25 cellular contexts compared by ENCODE assay signal in genomic region chr3:176798680-176799079, GRCh38.
"Had no signal": no experiment of that assay in that cellular context is flagged by ENCODE, and none has a peak within 500 bp of the region (broad histone marks: within the 10 kb centered on the region; RNA-seq: fewer than 3 reads in every experiment).

No MANE protein-coding gene starts in this region.

- H3K4me1 Mint-ChIP-seq: memory B cell; stimulated activated effector memory CD8-positive, alpha-beta T cell treated with anti-CD3 and anti-CD28 coated beads, Interleukin-12 subunit alpha, Interleukin-12 subunit beta, amount 100 ng/mL, for 72 hours had no signal

- H3K4me1 ChIP-seq: gastrocnemius medialis, heart right ventricle, left lung, lower lobe of right lung, thyroid gland, upper lobe of right lung, vagina had no signal

- H3K9me3 Mint-ChIP-seq: memory B cell; natural killer cell treated with Interleukin-12 subunit alpha and Interleukin-12 subunit beta and Interleukin-15 and Interleukin-18, amount 100 ng/mL, for 72 hours; neural progenitor cell had no signal

- H3K36me3 ChIP-seq: gastrocnemius medialis, heart right ventricle, left lung, lower lobe of right lung, neural progenitor cell, ovary, suprapubic skin, thyroid gland, upper lobe of right lung, vagina had no signal

- H3K27ac ChIP-seq: gastrocnemius medialis, heart right ventricle, left lung, lower lobe of right lung, neural progenitor cell, ovary, suprapubic skin, thyroid gland, upper lobe of right lung, vagina had no signal

- FAIRE-seq: endometrium had no signal

- DNase-seq: effector memory CD4-positive, alpha-beta T cell; gastrocnemius medialis; heart right ventricle; islet precursor cell; left lung; lower lobe of right lung; nucleus accumbens; ovary; stimulated activated CD4-positive, alpha-beta T cell treated with anti-CD3 and anti-CD28 coated beads, Interleukin-4, amount 100 ng/mL, for 1 hour; stimulated activated CD8-positive, alpha-beta memory T cell treated with anti-CD3 and anti-CD28 coated beads, Interleukin-4, amount 100 ng/mL, for 48 hours; stimulated activated naive CD8-positive, alpha-beta T cell treated with anti-CD3 and anti-CD28 coated beads, Interleukin-15, Interleukin-2, amounts not matched to agents 100 U/mL and 50 U/mL, for 24 hours; thyroid gland; upper lobe of right lung had no signal

- H3K4me2 ChIP-seq: neural progenitor cell had no signal

- H3K27ac Mint-ChIP-seq: memory B cell; mesothelial cell of epicardium; natural killer cell treated with Interleukin-12 subunit alpha and Interleukin-12 subunit beta and Interleukin-15 and Interleukin-18, amount 100 ng/mL, for 72 hours; neural progenitor cell; stimulated activated effector memory CD8-positive, alpha-beta T cell treated with anti-CD3 and anti-CD28 coated beads, Interleukin-12 subunit alpha, Interleukin-12 subunit beta, amount 100 ng/mL, for 72 hours had no signal

- ATAC-seq: esophagus mucosa; gastrocnemius medialis; heart right ventricle; left lung; lower lobe of right lung; natural killer cell treated with Interleukin-12 subunit alpha and Interleukin-12 subunit beta and Interleukin-15 and Interleukin-18, amount 100 ng/mL, for 72 hours; sciatic nerve; stimulated activated effector memory CD8-positive, alpha-beta T cell treated with anti-CD3 and anti-CD28 coated beads, Interleukin-12 subunit alpha, Interleukin-12 subunit beta, amount 100 ng/mL, for 72 hours; stimulated activated naive CD8-positive, alpha-beta T cell treated with anti-CD3 and anti-CD28 coated beads, Interleukin-15, Interleukin-2, amounts not matched to agents 100 U/mL and 50 U/mL, for 24 hours; upper lobe of right lung had no signal

- H3K36me3 Mint-ChIP-seq: memory B cell; natural killer cell treated with Interleukin-12 subunit alpha and Interleukin-12 subunit beta and Interleukin-15 and Interleukin-18, amount 100 ng/mL, for 72 hours; neural progenitor cell; stimulated activated effector memory CD8-positive, alpha-beta T cell treated with anti-CD3 and anti-CD28 coated beads, Interleukin-12 subunit alpha, Interleukin-12 subunit beta, amount 100 ng/mL, for 72 hours had no signal

- H3K27me3 Mint-ChIP-seq: natural killer cell treated with Interleukin-12 subunit alpha and Interleukin-12 subunit beta and Interleukin-15 and Interleukin-18, amount 100 ng/mL, for 72 hours; progenitor cell of endocrine pancreas had no signal

- H3K4me3 Mint-ChIP-seq: memory B cell; mesothelial cell of epicardium; natural killer cell treated with Interleukin-12 subunit alpha and Interleukin-12 subunit beta and Interleukin-15 and Interleukin-18, amount 100 ng/mL, for 72 hours; neural progenitor cell; stimulated activated effector memory CD8-positive, alpha-beta T cell treated with anti-CD3 and anti-CD28 coated beads, Interleukin-12 subunit alpha, Interleukin-12 subunit beta, amount 100 ng/mL, for 72 hours had no signal

- H3K9me3 ChIP-seq: gastrocnemius medialis, lower lobe of right lung, ovary, suprapubic skin, thyroid gland, upper lobe of right lung, vagina had no signal

- H3K4me3 ChIP-seq: gastrocnemius medialis, heart right ventricle, left lung, lower lobe of right lung, neural progenitor cell, ovary, skin epidermis, suprapubic skin, thyroid gland, upper lobe of right lung, vagina had no signal

- H3K27me3 ChIP-seq: gastrocnemius medialis, heart right ventricle, left lung, neural progenitor cell, ovary, suprapubic skin, thyroid gland, upper lobe of right lung, vagina had no signal
